6 cellular contexts compared by ENCODE assay signal in the genomic region with DNA sequence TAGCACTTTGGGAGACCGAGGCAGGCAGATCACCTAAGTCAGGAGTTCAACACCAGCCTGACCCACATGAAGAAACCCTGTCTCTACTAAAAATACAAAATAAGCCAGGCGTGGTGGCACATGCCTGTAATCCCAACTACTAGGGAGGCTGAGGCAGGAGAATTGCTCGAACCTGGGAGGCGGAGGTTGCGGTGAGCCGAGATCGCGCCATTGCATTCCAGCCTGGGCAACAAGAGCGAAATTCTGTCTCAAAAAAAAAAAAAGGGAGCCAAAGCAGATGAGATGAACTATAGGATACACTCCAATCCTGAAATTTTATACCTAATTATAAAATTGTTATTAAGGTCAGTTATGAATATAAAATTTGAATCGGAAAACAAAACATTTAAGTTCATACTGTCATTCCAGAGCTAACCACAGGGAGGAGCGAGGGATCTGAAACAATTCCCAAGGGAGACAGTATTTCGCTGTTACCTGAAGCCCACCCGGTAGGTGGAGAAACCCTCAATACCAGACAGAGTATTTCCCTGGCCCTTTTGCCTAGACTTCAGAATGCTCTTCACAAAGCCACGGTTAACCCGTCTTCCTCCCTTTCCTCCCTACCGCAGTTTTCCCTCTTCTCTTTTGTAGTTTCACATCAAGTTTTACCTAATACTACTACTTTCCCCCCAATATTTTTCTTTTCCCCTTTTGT. TPM values are rescaled to one million over a fixed set of nuclear protein-coding genes. Genes with fewer than 3 reads are reported as not detected.
A peak's percentile ranks its signal among the peaks of the same experiment; 100 is the strongest.
DNase-seq lines count a peak whose midpoint lies in the region; ATAC-seq and TF ChIP-seq lines count a peak whose summit lies in the region.

No MANE protein-coding gene starts in this region.

- DNase-seq in right atrium auricular region (ENCODE audit: low spot score) (no peak), cardiac septum (ENCODE audit: low spot score) (no peak), RPMI7951 (ENCODE audit: low read depth) (peak; percentile 55), globus pallidus (ENCODE audit: low spot score) (peak; percentile 16)

- peaks cover 0 to 24% of the 10 kb centered on the region in 2 donors for H3K4me1 ChIP-seq in right atrium auricular region
- H3K4me1 ChIP-seq in thymus (ENCODE audit: control insufficient read depth, insufficient read depth, low read length) = peaks cover 7% of the 10 kb centered on the region

- H3K9me3 ChIP-seq in right atrium auricular region (no peaks in the 10 kb centered on the region), thymus (ENCODE audit: control insufficient read depth) (no peaks in the 10 kb centered on the region)

- intact Hi-C loops in cardiac septum (cut with DNase I) = loop anchor here (2.0 to 10.0 kb wide), 2 partner anchors 27 to 257 kb away; a partner anchor contains a TSS

- no peak for ATAC-seq in HG02884 (IDR thresholded peaks at IDR 0.05; ENCODE audit: unreplicated experiment)

- H3K4me3 ChIP-seq in right atrium auricular region (peak overlapping the region in 1 of 2 donors; percentile 99), thymus (ENCODE audit: low read length) (peak overlapping the region; percentile 100)

- WGBS in thymus = 63% methylated on average over 16 of the region's 16 CpGs

- H3K27me3 ChIP-seq in right atrium auricular region (no peaks in the 10 kb centered on the region), thymus (ENCODE audit: control insufficient read depth, insufficient read depth) (no peaks in the 10 kb centered on the region)

- H3K36me3 ChIP-seq in right atrium auricular region = no peaks in the 10 kb centered on the region
- H3K36me3 ChIP-seq in thymus (ENCODE audit: control insufficient read depth, insufficient read depth) = peaks cover 4% of the 10 kb centered on the region

- H3K27ac ChIP-seq in right atrium auricular region (no peak overlapping the region), thymus (ENCODE audit: low read depth) (no peak overlapping the region)

- peak; percentile 15 to 62 for TF ChIP-seq CTCF in right atrium auricular region (IDR thresholded peaks at IDR 0.05)

RNA-seq across cellular contexts. Expression of a gene that starts 1.4 kb away (rescaled TPM):
- total RNA-seq in right atrium auricular region (10 to 100 TPM; 37.7 to 42.4 TPM), cardiac septum (32.0 TPM)
- total RNA-seq in RPMI7951 (2014; rRNA removed; shearing (Covaris generic)) = 86.5 and 93.4 TPM in 2 replicates
- polyA plus RNA-seq in thymus = 50.4 TPM

RNA-seq across cellular contexts. Expression of a gene that starts 20.5 kb away (rescaled TPM):
- total RNA-seq in right atrium auricular region (10 to 100 TPM; 36.5 to 50.4 TPM), cardiac septum (64.6 TPM)
- total RNA-seq in RPMI7951 (2014; rRNA removed; shearing (Covaris generic)) = 138 and 153 TPM in 2 replicates
- 56.4 TPM for polyA plus RNA-seq in thymus

RNA-seq across cellular contexts. Expression of a gene that starts 27.4 kb away (rescaled TPM):
- total RNA-seq in right atrium auricular region (1 to 10 TPM; 4.7 to 6.2 TPM), cardiac septum (10.6 TPM)
- 7.9 and 8.8 TPM in 2 replicates for total RNA-seq in RPMI7951 (2014; rRNA removed; shearing (Covaris generic))
- 30.7 TPM for polyA plus RNA-seq in thymus

RNA-seq across cellular contexts. Expression of a gene that starts 34.2 kb away (rescaled TPM):
- 1 to 10 TPM in 1 of 2 donors, not detected in 1; 1.2 TPM for total RNA-seq in right atrium auricular region
- not detected for total RNA-seq in cardiac septum
- 0.48 TPM in 1 of 2 replicates, not detected in the other for total RNA-seq in RPMI7951 (2014; rRNA removed; shearing (Covaris generic))
- polyA plus RNA-seq in thymus = 13.9 TPM

RNA-seq across cellular contexts. Expression of a gene that starts 37.5 kb away (rescaled TPM):
- total RNA-seq in right atrium auricular region = 10 to 100 TPM; 66.0 to 69.3 TPM
- 80.3 TPM for total RNA-seq in cardiac septum
- total RNA-seq in RPMI7951 (2014; rRNA removed; shearing (Covaris generic)) = 186 and 191 TPM in 2 replicates
- polyA plus RNA-seq in thymus = 77.8 TPM

Comparison
In these comparisons a context has a peak if more than half of its experiments do, and no peak if none do; other contexts are left out.
1. DNase-seq: peak in RPMI7951 (single experiment) and globus pallidus (single experiment); none in right atrium auricular region (single experiment) and cardiac septum (single experiment).